22 cellular contexts compared by ENCODE assay signal in genomic region chr16:13926507-13926906, GRCh38.
"Had no signal": no experiment of that assay in that cellular context is flagged by ENCODE, and none has a peak within 500 bp of the region (broad histone marks: within the 10 kb centered on the region; RNA-seq: fewer than 3 reads in every experiment).

No MANE protein-coding gene starts in this region.

- H3K9me3 Mint-ChIP-seq: activated naive CD4-positive, alpha-beta T cell treated with anti-CD3 and anti-CD28 coated beads, Interleukin-2, amount 50 U/mL, for 24 hours; naive B cell; T-cell had no signal

- H3K36me3 ChIP-seq: ovary had no signal

- H3K27ac ChIP-seq: heart right ventricle, left lung, ovary, right lobe of liver, upper lobe of left lung had no signal

- H3K27me3 ChIP-seq: adrenal gland, heart right ventricle, left lung, ovary, right lobe of liver, testis, upper lobe of left lung had no signal

- H3K4me3 Mint-ChIP-seq: activated naive CD4-positive, alpha-beta T cell treated with anti-CD3 and anti-CD28 coated beads, Interleukin-2, amount 50 U/mL, for 24 hours; naive B cell; T-cell had no signal

- H3K27me3 Mint-ChIP-seq: activated naive CD4-positive, alpha-beta T cell treated with anti-CD3 and anti-CD28 coated beads, Interleukin-2, amount 50 U/mL, for 24 hours; naive B cell; T-cell had no signal

- H3K9me3 ChIP-seq: adrenal gland, heart right ventricle, left lung, mucosa of descending colon, ovary, right lobe of liver, testis, upper lobe of left lung had no signal

- H3K4me1 ChIP-seq: left lung had no signal

- ATAC-seq: esophagus mucosa, heart right ventricle, left lung, mucosa of descending colon, right lobe of liver, T-cell had no signal

- H3K4me3 ChIP-seq: adrenal gland, heart right ventricle, left lung, mucosa of descending colon, ovary, right lobe of liver, smooth muscle cell, testis, upper lobe of left lung had no signal

- DNase-seq: activated CD4-positive, alpha-beta T cell treated with anti-CD3 and anti-CD28 coated beads, Interleukin-2, amount 50 U/mL, for 1 hour; activated CD8-positive, alpha-beta memory T cell treated with anti-CD3 and anti-CD28 coated beads, Interleukin-2, amount 50 U/mL, for 4 hours; activated gamma-delta T cell; activated T-cell treated with anti-CD3 and anti-CD28 coated beads, Interleukin-2, amount 50 U/mL, for 48 hours; adrenal gland; cerebellar nuclear complex; cortex of kidney; effector CD4-positive, alpha-beta T cell; heart right ventricle; left lung; mucosa of descending colon; naive B cell; ovary; right lobe of liver; stimulated activated CD4-positive, alpha-beta T cell treated with anti-CD3 and anti-CD28 coated beads, Interleukin-4, amount 100 ng/mL, for 1 hour; T-cell; T-helper 9 cell; testis; upper lobe of left lung had no signal

- H3K27ac Mint-ChIP-seq: activated naive CD4-positive, alpha-beta T cell treated with anti-CD3 and anti-CD28 coated beads, Interleukin-2, amount 50 U/mL, for 24 hours; naive B cell; T-cell had no signal
